ENCODE assay signal across 9 cellular contexts in genomic region chr12:83826112-83826511, GRCh38.
DNase-seq lines count a peak whose midpoint lies in the region; ATAC-seq and TF ChIP-seq lines count a peak whose summit lies in the region.
"Had no signal": no experiment of that assay in that cellular context is flagged by ENCODE, and none has a peak within 500 bp of the region (broad histone marks: within the 10 kb centered on the region; RNA-seq: fewer than 3 reads in every experiment).

No MANE protein-coding gene starts in this region.

- POLR2A ChIA-PET in activated CD4-positive, alpha-beta T cell treated with anti-CD3 and anti-CD28 coated beads, Interleukin-2, amount 10 ng/mL, durations not matched to agents 7 days and 5 days (lab: Charles Lee), result no interaction called here

- H3K36me3 Mint-ChIP-seq in activated CD4-positive, alpha-beta T cell treated with anti-CD3 and anti-CD28 coated beads, Interleukin-2, amount 10 ng/mL, durations not matched to agents 7 days and 5 days (ENCODE audit: low read depth), result no peaks in the 10 kb centered on the region
- H3K36me3 Mint-ChIP-seq: activated naive CD8-positive, alpha-beta T cell had no signal

- ATAC-seq in GM21360 (IDR thresholded peaks at IDR 0.05; ENCODE audit: unreplicated experiment), result peak; percentile 56
- ATAC-seq in HG03520 (IDR thresholded peaks at IDR 0.05; ENCODE audit: unreplicated experiment), result peak; percentile 64
- peak; percentile 77 for ATAC-seq in upper lobe of right lung

- no peak overlapping the region for H3K4me3 ChIP-seq in upper lobe of right lung

- no peaks in the 10 kb centered on the region for H3K36me3 ChIP-seq in upper lobe of right lung

- no peak overlapping the region for H3K27ac Mint-ChIP-seq in activated CD4-positive, alpha-beta T cell treated with anti-CD3 and anti-CD28 coated beads, Interleukin-2, amount 10 ng/mL, durations not matched to agents 7 days and 5 days
- H3K27ac Mint-ChIP-seq: activated naive CD8-positive, alpha-beta T cell had no signal

- peak; percentile 51 for TF ChIP-seq CTCF in upper lobe of right lung (IDR thresholded peaks at IDR 0.05)

- H3K27ac ChIP-seq in upper lobe of right lung, result no peak overlapping the region

- H3K4me1 Mint-ChIP-seq in activated CD4-positive, alpha-beta T cell treated with anti-CD3 and anti-CD28 coated beads, Interleukin-2, amount 10 ng/mL, durations not matched to agents 7 days and 5 days, result no peaks in the 10 kb centered on the region

- CTCF ChIA-PET in activated CD4-positive, alpha-beta T cell treated with anti-CD3 and anti-CD28 coated beads, Interleukin-2, amount 10 ng/mL, durations not matched to agents 7 days and 5 days (lab: Charles Lee), result no interaction called here

- no peaks in the 10 kb centered on the region for H3K9me3 ChIP-seq in upper lobe of right lung

- peak; percentile 21 for DNase-seq in SIG-M5 treated with dmso at 0.1 percent for 504 hours (lab: John Stamatoyannopoulos, UW; ENCODE audit: unreplicated experiment)
- DNase-seq in SIG-M5 (lab: John Stamatoyannopoulos, UW), result no peak
- peak; percentile 26 for DNase-seq in activated CD4-positive, alpha-beta T cell treated with anti-CD3 and anti-CD28 coated beads, Interleukin-2, amount 10 ng/mL, durations not matched to agents 7 days and 5 days
- DNase-seq in iPS-NIHi11 (ENCODE audit: low spot score), result peak; percentile 55
- no peak for DNase-seq in upper lobe of right lung
- DNase-seq in NCI-H187 (lab: John Stamatoyannopoulos, UW), result no peak

- H3K4me3 Mint-ChIP-seq in activated CD4-positive, alpha-beta T cell treated with anti-CD3 and anti-CD28 coated beads, Interleukin-2, amount 10 ng/mL, durations not matched to agents 7 days and 5 days, result no peak overlapping the region
- H3K4me3 Mint-ChIP-seq: activated naive CD8-positive, alpha-beta T cell had no signal

- intact Hi-C loops in upper lobe of right lung (cut with DNase I), result no loop called here

- H3K9me3 Mint-ChIP-seq in activated CD4-positive, alpha-beta T cell treated with anti-CD3 and anti-CD28 coated beads, Interleukin-2, amount 10 ng/mL, durations not matched to agents 7 days and 5 days, result no peaks in the 10 kb centered on the region

- no peaks in the 10 kb centered on the region for H3K4me1 ChIP-seq in upper lobe of right lung

- no peaks in the 10 kb centered on the region for H3K27me3 ChIP-seq in upper lobe of right lung

- H3K27me3 Mint-ChIP-seq in activated CD4-positive, alpha-beta T cell treated with anti-CD3 and anti-CD28 coated beads, Interleukin-2, amount 10 ng/mL, durations not matched to agents 7 days and 5 days, result no peaks in the 10 kb centered on the region
- H3K27me3 Mint-ChIP-seq: activated naive CD8-positive, alpha-beta T cell had no signal

Comparison
In these comparisons a context has a peak if more than half of its experiments do, and no peak if none do; other contexts are left out.
1. DNase-seq: peak in SIG-M5 treated with dmso at 0.1 percent for 504 hours (single experiment), activated CD4-positive, alpha-beta T cell treated with anti-CD3 and anti-CD28 coated beads, Interleukin-2, amount 10 ng/mL, durations not matched to agents 7 days and 5 days (single experiment) and iPS-NIHi11 (single experiment); none in SIG-M5 (single experiment), upper lobe of right lung (single experiment) and NCI-H187 (0 of 2).
2. Peak in every context shown above with its lines, with median percentiles within 50 percentile points of each other: ATAC-seq.